ENCODE assay signal across 8 cellular contexts in genomic region chr19:40424637-40425449, GRCh38. TPM values are rescaled to one million over a fixed set of nuclear protein-coding genes. Genes with fewer than 3 reads are reported as not detected.
DNase-seq lines count a peak whose midpoint lies in the region; ATAC-seq and TF ChIP-seq lines count a peak whose summit lies in the region.

No MANE protein-coding gene starts in this region.

- peaks cover 8% of the 10 kb centered on the region; the same call in 1 of the 2 replicates for H3F3A ChIP-seq in SU-DHL-6 (ENCODE audit: insufficient read depth)

- no peaks in the 10 kb centered on the region for H3K79me2 ChIP-seq in SU-DHL-6 (ENCODE audit: insufficient read depth, low read length)

- peaks cover 5% of the 10 kb centered on the region for H3K27me3 Mint-ChIP-seq in activated CD4-positive, alpha-beta T cell treated with anti-CD3 and anti-CD28 coated beads, Interleukin-2, amount 10 ng/mL, durations not matched to agents 24 days and 14 days
- no peaks in the 10 kb centered on the region for H3K27me3 Mint-ChIP-seq in nephron (ENCODE audit: low read depth)

- peak overlapping the region; percentile 88 for H2AFZ ChIP-seq in SU-DHL-6 (ENCODE audit: low read depth, low read length, severe bottlenecking)

- DNase-seq in activated CD4-positive, alpha-beta T cell treated with anti-CD3 and anti-CD28 coated beads, Interleukin-2, amount 10 ng/mL, durations not matched to agents 24 days and 14 days = peak; percentile 74
- DNase-seq in activated CD4-positive, alpha-beta T cell treated with anti-CD3 and anti-CD28 coated beads for 1 hour = no peak
- DNase-seq in erythroblast (lab: John Stamatoyannopoulos, UW) (peak; percentile 58 to 70), DMS79 (lab: John Stamatoyannopoulos, UW) (no peak)

- H3K36me3 Mint-ChIP-seq in activated CD4-positive, alpha-beta T cell treated with anti-CD3 and anti-CD28 coated beads, Interleukin-2, amount 10 ng/mL, durations not matched to agents 24 days and 14 days (ENCODE audit: low read depth) = peaks cover 17% of the 10 kb centered on the region
- peaks cover 6% of the 10 kb centered on the region for H3K36me3 Mint-ChIP-seq in nephron (ENCODE audit: low read depth)

- TF ChIP-seq CTCF in SU-DHL-6 (IDR thresholded peaks at IDR 0.05; ENCODE audit: insufficient read depth, low read length, poor library complexity, severe bottlenecking) (no peak), nephron (IDR thresholded peaks at IDR 0.05; ENCODE audit: unreplicated experiment in 3 of 3) (no peak)

- no peaks in the 10 kb centered on the region for H3K9me3 Mint-ChIP-seq in activated CD4-positive, alpha-beta T cell treated with anti-CD3 and anti-CD28 coated beads, Interleukin-2, amount 10 ng/mL, durations not matched to agents 24 days and 14 days
- no peaks in the 10 kb centered on the region for H3K9me3 Mint-ChIP-seq in nephron

- H4K20me1 ChIP-seq in SU-DHL-6 (ENCODE audit: low read depth, low read length) = no peaks in the 10 kb centered on the region

- H3K27ac Mint-ChIP-seq in activated CD4-positive, alpha-beta T cell treated with anti-CD3 and anti-CD28 coated beads, Interleukin-2, amount 10 ng/mL, durations not matched to agents 24 days and 14 days = peak overlapping the region; percentile 91
- H3K27ac Mint-ChIP-seq in nephron = peak overlapping the region; percentile 97 to 100 (median 97)

- H3K4me1 Mint-ChIP-seq in activated CD4-positive, alpha-beta T cell treated with anti-CD3 and anti-CD28 coated beads, Interleukin-2, amount 10 ng/mL, durations not matched to agents 24 days and 14 days = peaks cover 27% of the 10 kb centered on the region
- peaks cover 24% of the 10 kb centered on the region for H3K4me1 Mint-ChIP-seq in nephron

- no peaks in the 10 kb centered on the region for H3K9me2 ChIP-seq in SU-DHL-6 (replicated peaks; ENCODE audit: insufficient read depth, low read length)

- H3K27ac ChIP-seq in SU-DHL-6 (ENCODE audit: low read depth, low read length) = peak overlapping the region; percentile 75

- H3K4me2 ChIP-seq in SU-DHL-6 (ENCODE audit: low read depth, low read length, poor library complexity, severe bottlenecking) = peak overlapping the region; percentile 73

- H3K9ac ChIP-seq in SU-DHL-6 (ENCODE audit: low read length) = peak overlapping the region; percentile 83

- H3K9me3 ChIP-seq in SU-DHL-6 (ENCODE audit: insufficient read depth, low read length) = no peaks in the 10 kb centered on the region

- H3K27me3 ChIP-seq in SU-DHL-6 (ENCODE audit: low read length) = no peaks in the 10 kb centered on the region

- peak overlapping the region; percentile 92 for H3K4me3 Mint-ChIP-seq in activated CD4-positive, alpha-beta T cell treated with anti-CD3 and anti-CD28 coated beads, Interleukin-2, amount 10 ng/mL, durations not matched to agents 24 days and 14 days
- H3K4me3 Mint-ChIP-seq in nephron = peak overlapping the region; percentile 95 to 99 (median 97)

- intact Hi-C loops in activated CD4-positive, alpha-beta T cell treated with anti-CD3 and anti-CD28 coated beads, Interleukin-2, amount 10 ng/mL, durations not matched to agents 24 days and 14 days (cut with micrococcal nuclease) = loop anchor here (1.0 to 10.0 kb wide), 7 partner anchors 8 to 840 kb away; partner anchors contain the start of genes AKT2, COQ8B, HNRNPUL1 and ITPKC

- H3K4me3 ChIP-seq in SU-DHL-6 (ENCODE audit: insufficient read depth, low read length, poor library complexity, severe bottlenecking) = peak overlapping the region; percentile 85

- no peaks in the 10 kb centered on the region for H3K36me3 ChIP-seq in SU-DHL-6 (ENCODE audit: low read length)

- no peak for ATAC-seq in HG03280 (IDR thresholded peaks at IDR 0.05; ENCODE audit: unreplicated experiment)
- no peak for ATAC-seq in HG03045 (IDR thresholded peaks at IDR 0.05; ENCODE audit: unreplicated experiment)

- no peak for TF ChIP-seq POLR2A in erythroblast (IDR thresholded peaks at IDR 0.05; ENCODE audit: low read length)

RNA-seq across cellular contexts. Expression of gene SERTAD1, which starts 0.9 kb away (rescaled TPM):
- 19.3 and 20.8 TPM in 2 replicates for total RNA-seq in activated CD4-positive, alpha-beta T cell treated with anti-CD3 and anti-CD28 coated beads, Interleukin-2, amount 10 ng/mL, durations not matched to agents 24 days and 14 days

RNA-seq across cellular contexts. Expression of gene PRX, which starts 11.7 kb away (rescaled TPM):
- total RNA-seq in activated CD4-positive, alpha-beta T cell treated with anti-CD3 and anti-CD28 coated beads, Interleukin-2, amount 10 ng/mL, durations not matched to agents 24 days and 14 days = 0.84 and 0.90 TPM in 2 replicates

RNA-seq across cellular contexts. Expression of gene SERTAD3, which starts 19.3 kb away (rescaled TPM):
- 10.8 and 12.5 TPM in 2 replicates for total RNA-seq in activated CD4-positive, alpha-beta T cell treated with anti-CD3 and anti-CD28 coated beads, Interleukin-2, amount 10 ng/mL, durations not matched to agents 24 days and 14 days

RNA-seq across cellular contexts. Expression of gene HIPK4, which starts 34.9 kb away (rescaled TPM):
- total RNA-seq in activated CD4-positive, alpha-beta T cell treated with anti-CD3 and anti-CD28 coated beads, Interleukin-2, amount 10 ng/mL, durations not matched to agents 24 days and 14 days = not detected in 2 replicates

RNA-seq across cellular contexts. Expression of gene BLVRB, which starts 40.7 kb away (rescaled TPM):
- total RNA-seq in activated CD4-positive, alpha-beta T cell treated with anti-CD3 and anti-CD28 coated beads, Interleukin-2, amount 10 ng/mL, durations not matched to agents 24 days and 14 days = 7.5 and 10.6 TPM in 2 replicates

Comparison
In these comparisons a context has a peak if more than half of its experiments do, and no peak if none do; other contexts are left out.
1. DNase-seq: peak in activated CD4-positive, alpha-beta T cell treated with anti-CD3 and anti-CD28 coated beads, Interleukin-2, amount 10 ng/mL, durations not matched to agents 24 days and 14 days (single experiment) and erythroblast (2 of 2); none in activated CD4-positive, alpha-beta T cell treated with anti-CD3 and anti-CD28 coated beads for 1 hour (single experiment) and DMS79 (single experiment).